17 cellular contexts compared by ENCODE assay signal in genomic region chr1:94936861-94937620, GRCh38. TPM values are rescaled to one million over a fixed set of nuclear protein-coding genes. Genes with fewer than 3 reads are reported as not detected.
DNase-seq lines count a peak whose midpoint lies in the region; TF ChIP-seq lines count a peak whose summit lies in the region.
"Had no signal": no experiment of that assay in that cellular context is flagged by ENCODE, and none has a peak within 500 bp of the region (broad histone marks: within the 10 kb centered on the region; RNA-seq: fewer than 3 reads in every experiment).

No MANE protein-coding gene starts in this region.

- no peak overlapping the region for H3K4me3 ChIP-seq in HAP-1
- H3K4me3 ChIP-seq in SK-N-SH (ENCODE audit: low read depth in 2 of 2, low read length in 1 of 2): no peak overlapping the region
- H3K4me3 ChIP-seq in fibroblast of the aortic adventitia (ENCODE audit: low read depth, low read length): no peak overlapping the region
- H3K4me3 ChIP-seq in stomach: no peak overlapping the region
- H3K4me3 ChIP-seq: lower lobe of right lung had no signal

- H3K36me3 Mint-ChIP-seq in glutamatergic neuron (ENCODE audit: unreplicated experiment): no peaks in the 10 kb centered on the region
- H3K36me3 Mint-ChIP-seq: natural killer cell had no signal

- DNase-seq in HAP-1 (ENCODE audit: low spot score in 2 of 2) (peak; percentile 61 to 100), SK-N-SH (no peak), fibroblast of the aortic adventitia (ENCODE audit: low read depth) (peak; percentile 53), stomach (no peak), glutamatergic neuron (no peak), NOMO-1 treated with dmso at 0.1 percent for 144 hours (lab: John Stamatoyannopoulos, UW; ENCODE audit: unreplicated experiment) (no peak)
- DNase-seq in activated effector memory CD4-positive, alpha-beta T cell treated with anti-CD3 and anti-CD28 coated beads, Interleukin-2, amount 50 U/mL, for 16 hours: no peak
- DNase-seq: activated B cell treated with CpG ODN at 0.5 μM for 24 hours; activated naive CD4-positive, alpha-beta T cell treated with Interleukin-2 at 50 U/mL for 16 hours; brain microvascular endothelial cell; DND-41; lower lobe of right lung; natural killer cell; NCI-H2107; RPMI8226; stimulated activated CD4-positive, alpha-beta T cell treated with anti-CD3 and anti-CD28 coated beads, Interleukin-1b, Interleukin-23, amount 100 ng/mL, for 48 hours; substantia nigra had no signal

- TF ChIP-seq RAD21 in SK-N-SH (IDR thresholded peaks at IDR 0.05; ENCODE audit: low read length): no peak

- H3K36me3 ChIP-seq in HAP-1 (replicated peaks) (no peaks in the 10 kb centered on the region), SK-N-SH (replicated peaks in 1 of 2; ENCODE audit: control insufficient read depth in 1 of 2, insufficient read depth in 2 of 2, low read length in 1 of 2) (peaks cover 0 to 7% of the 10 kb centered on the region in 2 experiments), stomach (peaks cover 0 to 17% (median 11%) of the 10 kb centered on the region in 4 donors)
- H3K36me3 ChIP-seq: brain microvascular endothelial cell had no signal

- no peak overlapping the region for H2AFZ ChIP-seq in SK-N-SH (ENCODE audit: low read depth)

- H3K4me2 ChIP-seq in SK-N-SH: no peak overlapping the region

- whole genome bisulfite sequencing in SK-N-SH (ENCODE audit: low lambda C conversion rate): 65% methylated on average over 5 of the region's 5 CpGs
- 20 to 46% (median 37%) methylated on average over 5 of the region's 5 CpGs for WGBS in stomach, 5 donors

- no peak overlapping the region for H3K27ac Mint-ChIP-seq in glutamatergic neuron (ENCODE audit: unreplicated experiment)
- H3K27ac Mint-ChIP-seq: activated B cell treated with CpG ODN at 0.5 μM for 24 hours, natural killer cell had no signal

- H3K27me3 ChIP-seq in HAP-1 (ENCODE audit: low read depth): no peaks in the 10 kb centered on the region
- H3K27me3 ChIP-seq in SK-N-SH (ENCODE audit: insufficient read depth): no peaks in the 10 kb centered on the region
- H3K27me3 ChIP-seq in stomach: no peaks in the 10 kb centered on the region
- H3K27me3 ChIP-seq: brain microvascular endothelial cell had no signal

- no peaks in the 10 kb centered on the region for H4K20me1 ChIP-seq in SK-N-SH (ENCODE audit: insufficient read depth)

- H3F3A ChIP-seq in SK-N-SH (replicated peaks; ENCODE audit: insufficient read depth): peaks cover 13% of the 10 kb centered on the region

- H3K79me2 ChIP-seq in SK-N-SH (ENCODE audit: insufficient read depth): no peaks in the 10 kb centered on the region

- intact Hi-C loops in stomach (cut with DNase I; ENCODE audit: low total_unique reads): no loop called here

- TF ChIP-seq POLR2A in stomach (IDR thresholded peaks at IDR 0.05): no peak

- H3K9me3 ChIP-seq in HAP-1 (no peaks in the 10 kb centered on the region), SK-N-SH (no peaks in the 10 kb centered on the region), stomach (no peaks in the 10 kb centered on the region)
- H3K9me3 ChIP-seq: lower lobe of right lung had no signal

- no peak for TF ChIP-seq EP300 in SK-N-SH (IDR thresholded peaks at IDR 0.05; ENCODE audit: borderline replicate concordance in 1 of 2, low read depth in 1 of 2, low read length in 1 of 2)
- no peak for TF ChIP-seq EP300 in stomach (IDR thresholded peaks at IDR 0.05)

- H3K9ac ChIP-seq in SK-N-SH: no peak overlapping the region

- POLR2A ChIA-PET in SK-N-SH (lab: Yijun Ruan, JAX): no interaction called here

- no peaks in the 10 kb centered on the region for H3K27me3 Mint-ChIP-seq in glutamatergic neuron (ENCODE audit: unreplicated experiment)
- H3K27me3 Mint-ChIP-seq: activated B cell treated with CpG ODN at 0.5 μM for 24 hours had no signal

- CTCF ChIA-PET in SK-N-SH (lab: Yijun Ruan, JAX): interaction anchor here (1.1 kb wide), 1 partner anchor 10 kb away, joined by 5 read pairs; no protein-coding TSS in a partner anchor

- TF ChIP-seq CTCF in SK-N-SH (IDR thresholded peaks at IDR 0.05) (no peak), fibroblast of the aortic adventitia (IDR thresholded peaks at IDR 0.05; ENCODE audit: insufficient read depth, low read length) (no peak), stomach (IDR thresholded peaks at IDR 0.05) (no peak), glutamatergic neuron (IDR thresholded peaks at IDR 0.05; ENCODE audit: partially characterized antibody, unreplicated experiment) (no peak)

- H3K4me1 ChIP-seq in HAP-1 (peaks cover 57% of the 10 kb centered on the region), SK-N-SH (ENCODE audit: control insufficient read depth in 1 of 2, insufficient read depth in 2 of 2, low read depth in 1 of 2, low read length in 1 of 2) (peaks cover 0 to 38% of the 10 kb centered on the region in 2 experiments), stomach (peaks cover 11 to 50% (median 32%) of the 10 kb centered on the region in 4 donors)
- H3K4me1 ChIP-seq: lower lobe of right lung had no signal

- peak overlapping the region in 1 of 2 experiments; percentile 23; a peak in 1 of 4 replicates for H3K27ac ChIP-seq in SK-N-SH (ENCODE audit: low read depth in 2 of 2, low read length in 1 of 2)
- peak overlapping the region in 3 of 5 donors; percentile 47 to 57 (median 51) for H3K27ac ChIP-seq in stomach
- H3K27ac ChIP-seq: brain microvascular endothelial cell, lower lobe of right lung had no signal

- H3K4me1 Mint-ChIP-seq in glutamatergic neuron (ENCODE audit: low read depth, unreplicated experiment): peaks cover 8% of the 10 kb centered on the region
- H3K4me1 Mint-ChIP-seq: activated B cell treated with CpG ODN at 0.5 μM for 24 hours, natural killer cell had no signal

- H3K9me3 Mint-ChIP-seq in glutamatergic neuron (ENCODE audit: unreplicated experiment): peaks cover 2% of the 10 kb centered on the region
- H3K9me3 Mint-ChIP-seq: activated B cell treated with CpG ODN at 0.5 μM for 24 hours, natural killer cell had no signal

- no peak overlapping the region for H3K4me3 Mint-ChIP-seq in glutamatergic neuron (ENCODE audit: unreplicated experiment)
- H3K4me3 Mint-ChIP-seq: activated B cell treated with CpG ODN at 0.5 μM for 24 hours, natural killer cell had no signal

- no peaks in the 10 kb centered on the region for H3K9me2 ChIP-seq in SK-N-SH

- in situ Hi-C loops in HAP-1 (cut with MboI; ENCODE audit: low sequenced_read_pairs): no loop called here

TF ChIP-seq in SK-N-SH, 30 proteins besides CTCF, POLR2A, EP300 and RAD21:
- TF ChIP-seq FOSL2 (IDR thresholded peaks at IDR 0.05; ENCODE audit: borderline replicate concordance, low read depth) (peak; percentile 34; the same call in 1 of the 2 replicates), TCF12 (IDR thresholded peaks at IDR 0.05) (peak; percentile 42; the same call in 1 of the 2 replicates), YY1 (IDR thresholded peaks at IDR 0.05; ENCODE audit: low read depth) (no peak), JUND (IDR thresholded peaks at IDR 0.05) (peak; percentile 31; the same call in 1 of the 2 replicates), TEAD4 (IDR thresholded peaks at IDR 0.05; ENCODE audit: borderline replicate concordance, insufficient read depth) (0 out of 2 replicates have a peak, but pooled peaks have one; percentile 37), PBX3 (IDR thresholded peaks at IDR 0.05) (peak; percentile 34; the same call in 1 of the 2 replicates)

RNA-seq across cellular contexts. Expression of gene CNN3, which starts 10.1 kb away (rescaled TPM):
- polyA plus RNA-seq in SK-N-SH (2012; rRNA removed) (204 and 242 TPM in 2 replicates), stomach (100 to 1,000 TPM in 1 of 3 donors, 10 to 100 TPM in 2; 70.0 to 129 (median 93.0) TPM)
- 282 and 327 TPM in 2 replicates for polyA plus RNA-seq in SK-N-SH (2012; cell fraction: cytosol; rRNA removed)
- polyA plus RNA-seq in SK-N-SH (2012; cell fraction: nucleus; rRNA removed): 113 and 197 TPM in 2 replicates
- total RNA-seq in fibroblast of the aortic adventitia (ENCODE audit: low replicate concordance) (211 and 318 TPM in 2 replicates), stomach (100 to 1,000 TPM in 4 of 5 donors, 10 to 100 TPM in 1; 86.9 to 353 (median 220) TPM), glutamatergic neuron (ENCODE audit: unreplicated experiment) (383 TPM)

Comparison
In these comparisons a context has a peak if more than half of its experiments do, and no peak if none do; other contexts are left out.
1. DNase-seq: peak in HAP-1 (2 of 2) and fibroblast of the aortic adventitia (single experiment); none in SK-N-SH (single experiment), stomach (single experiment), glutamatergic neuron (single experiment), activated effector memory CD4-positive, alpha-beta T cell treated with anti-CD3 and anti-CD28 coated beads, Interleukin-2, amount 50 U/mL, for 16 hours (single experiment) and NOMO-1 treated with dmso at 0.1 percent for 144 hours (single experiment).